8 cellular contexts compared by ENCODE assay signal in genomic region chr1:150926094-150926741, GRCh38. TPM values are rescaled to one million over a fixed set of nuclear protein-coding genes. Genes with fewer than 3 reads are reported as not detected.
DNase-seq lines count a peak whose midpoint lies in the region; FAIRE-seq and TF ChIP-seq lines count a peak whose summit lies in the region.

SETDB1 (plus strand) TSS chr1:150926363; CDS start chr1:150927715, 1,352 bp downstream.

- H3K27ac ChIP-seq in neuronal stem cell (replicated peaks; ENCODE audit: low read length): peak within 1 kb of the TSS; percentile 90

- peak within 1 kb of the TSS; percentile 22 for H2BK5ac ChIP-seq in neuronal stem cell (ENCODE audit: low read length)

- no peak within 1 kb of the TSS for H3K14ac ChIP-seq in neuronal stem cell (ENCODE audit: low read length)

- H3K36me3 Mint-ChIP-seq in activated naive CD4-positive, alpha-beta T cell treated with anti-CD3 and anti-CD28 coated beads for 36 hours (ENCODE audit: low read depth): peaks cover 33% of the 10 kb centered on the region

- H3K18ac ChIP-seq in neuronal stem cell (ENCODE audit: low read length): peak within 1 kb of the TSS; percentile 94

- peak within 1 kb of the TSS; percentile 68 for H3K4me3 ChIP-seq in HFF-Myc (replicated peaks; ENCODE audit: low read depth, low read length)
- H3K4me3 ChIP-seq in neuronal stem cell (ENCODE audit: low read length in 2 of 2): peak within 1 kb of the TSS; percentile 83

- peaks cover 0 to 3% of the 10 kb centered on the region in 2 donors for H3K4me1 ChIP-seq in neuronal stem cell (ENCODE audit: control insufficient read depth in 2 of 2, insufficient read depth in 1 of 2, low read depth in 1 of 2, low read length in 2 of 2)

- H3K79me1 ChIP-seq in neuronal stem cell (ENCODE audit: low read depth, low read length): no peaks in the 10 kb centered on the region

- no peak within 1 kb of the TSS for H4K91ac ChIP-seq in neuronal stem cell (ENCODE audit: low read depth, low read length, poor library complexity)

- H3K4me3 Mint-ChIP-seq in activated naive CD4-positive, alpha-beta T cell treated with anti-CD3 and anti-CD28 coated beads for 36 hours: peak within 1 kb of the TSS; percentile 96

- intact Hi-C loops in activated naive CD4-positive, alpha-beta T cell treated with anti-CD3 and anti-CD28 coated beads for 36 hours (cut with micrococcal nuclease): loop anchor here (1.0 to 5.0 kb wide), 5 partner anchors 51 to 229 kb away; partner anchors contain the start of genes CDC42SE1, CTSS, GOLPH3L and PRUNE1

- no peaks in the 10 kb centered on the region for H3K27me3 Mint-ChIP-seq in activated naive CD4-positive, alpha-beta T cell treated with anti-CD3 and anti-CD28 coated beads for 36 hours (ENCODE audit: low read depth)

- H3K4me1 Mint-ChIP-seq in activated naive CD4-positive, alpha-beta T cell treated with anti-CD3 and anti-CD28 coated beads for 36 hours (ENCODE audit: low read depth): peaks cover 25% of the 10 kb centered on the region

- H2BK12ac ChIP-seq in neuronal stem cell (ENCODE audit: low read length): no peak within 1 kb of the TSS

- no peak within 1 kb of the TSS for H3K4ac ChIP-seq in neuronal stem cell (ENCODE audit: low read length)

- peaks cover 10 to 43% of the 10 kb centered on the region in 2 donors for H3K36me3 ChIP-seq in neuronal stem cell (replicated peaks in 1 of 2; ENCODE audit: control insufficient read depth in 2 of 2, insufficient read depth in 2 of 2, low read length in 2 of 2)

- DNase-seq in GM03348 (ENCODE audit: low spot score) (peak; percentile 96), HFF-Myc (ENCODE audit: extremely low read depth, low read depth) (peak; percentile 91), NAMALWA (ENCODE audit: low spot score) (peak; percentile 100), SK-N-DZ (ENCODE audit: low spot score) (peak; percentile 99), frontal cortex (ENCODE audit: low spot score in 2 of 2) (peak; percentile 53 to 81), neuronal stem cell (ENCODE audit: low spot score) (peak; percentile 89)
- DNase-seq in activated naive CD4-positive, alpha-beta T cell treated with anti-CD3 and anti-CD28 coated beads for 36 hours: peak; percentile 97

- CTCF ChIA-PET in activated naive CD4-positive, alpha-beta T cell treated with anti-CD3 and anti-CD28 coated beads for 36 hours (lab: Charles Lee): interaction anchor here (0.6 kb wide), 1 partner anchor 226 kb away, joined by 3 read pairs; no protein-coding TSS in a partner anchor

- no peak within 1 kb of the TSS for H2BK120ac ChIP-seq in neuronal stem cell (ENCODE audit: low read depth, low read length)

- no peak for TF ChIP-seq CTCF in HFF-Myc (IDR thresholded peaks at IDR 0.05; ENCODE audit: low read depth, low read length, missing control alignments)
- no peak for TF ChIP-seq CTCF in subcutaneous adipose tissue (IDR thresholded peaks at IDR 0.05; ENCODE audit: low read depth)

- no peak within 1 kb of the TSS for H3K23ac ChIP-seq in neuronal stem cell (ENCODE audit: low read depth, low read length, poor library complexity)

- peak within 1 kb of the TSS; percentile 33 for H2BK15ac ChIP-seq in neuronal stem cell (ENCODE audit: low read length)

- peak within 1 kb of the TSS; percentile 96 for H3K27ac Mint-ChIP-seq in activated naive CD4-positive, alpha-beta T cell treated with anti-CD3 and anti-CD28 coated beads for 36 hours

- peak within 1 kb of the TSS; percentile 97 for H2AFZ ChIP-seq in neuronal stem cell (ENCODE audit: low read length)

- peak within 1 kb of the TSS; percentile 70 for H3K9ac ChIP-seq in neuronal stem cell (ENCODE audit: low read depth, low read length, poor library complexity)

- WGBS in neuronal stem cell (ENCODE audit: extremely low coverage in 2 of 2, insufficient read length in 2 of 2, insufficient replicate concordance in 1 of 2), 2 donors: no CpG with 5 or more reads among the region's 40 CpGs

- H3K9me3 ChIP-seq in neuronal stem cell (replicated peaks in 1 of 2; ENCODE audit: control insufficient read depth in 2 of 2, insufficient read depth in 1 of 2, low read depth in 1 of 2, low read length in 2 of 2): peaks cover 0 to 13% of the 10 kb centered on the region in 2 donors

- peak within 1 kb of the TSS; percentile 46 for H2AK5ac ChIP-seq in neuronal stem cell (ENCODE audit: low read depth, low read length)

- H3K27me3 ChIP-seq in neuronal stem cell (ENCODE audit: control insufficient read depth in 3 of 3, insufficient read depth in 3 of 3, low read depth in 1 of 3, low read length in 3 of 3): no peaks in the 10 kb centered on the region

- H4K8ac ChIP-seq in neuronal stem cell (ENCODE audit: low read depth, low read length): no peak within 1 kb of the TSS

- peak within 1 kb of the TSS; percentile 54 for H3K4me2 ChIP-seq in neuronal stem cell (ENCODE audit: insufficient read depth, low read length, poor library complexity, severe bottlenecking)

- H3K9me3 Mint-ChIP-seq in activated naive CD4-positive, alpha-beta T cell treated with anti-CD3 and anti-CD28 coated beads for 36 hours: peaks cover 1% of the 10 kb centered on the region

- FAIRE-seq in frontal cortex (lab: Jason Lieb, UNC): no peak

RNA-seq across cellular contexts. Expression of gene SETDB1, which starts in this region (rescaled TPM):
- polyA plus RNA-seq in SK-N-DZ (2014; cell fraction: cytosol; rRNA removed): 71.4 and 101 TPM in 2 replicates
- 110 and 112 TPM in 2 replicates for polyA plus RNA-seq in SK-N-DZ (2014; cell fraction: nucleus; rRNA removed)
- total RNA-seq in activated naive CD4-positive, alpha-beta T cell treated with anti-CD3 and anti-CD28 coated beads for 36 hours: 10 to 100 TPM; 40.4 to 44.7 TPM
- total RNA-seq in frontal cortex: 62.8 TPM
- polyA plus RNA-seq in neuronal stem cell (2013, experiment 1 of 2): 27.9 TPM
- polyA plus RNA-seq in neuronal stem cell (2013, experiment 2 of 2): 26.8 TPM
- total RNA-seq in subcutaneous adipose tissue: 10 to 100 TPM; 32.3 to 41.4 (median 39.5) TPM

Comparison
In these comparisons a context has a peak if more than half of its experiments do, and no peak if none do; other contexts are left out.
1. Peak in every context shown above with its lines: DNase-seq, H3K4me3 ChIP-seq and H3K27ac ChIP-seq.